ENCODE assay signal across 9 cellular contexts in the genomic region with DNA sequence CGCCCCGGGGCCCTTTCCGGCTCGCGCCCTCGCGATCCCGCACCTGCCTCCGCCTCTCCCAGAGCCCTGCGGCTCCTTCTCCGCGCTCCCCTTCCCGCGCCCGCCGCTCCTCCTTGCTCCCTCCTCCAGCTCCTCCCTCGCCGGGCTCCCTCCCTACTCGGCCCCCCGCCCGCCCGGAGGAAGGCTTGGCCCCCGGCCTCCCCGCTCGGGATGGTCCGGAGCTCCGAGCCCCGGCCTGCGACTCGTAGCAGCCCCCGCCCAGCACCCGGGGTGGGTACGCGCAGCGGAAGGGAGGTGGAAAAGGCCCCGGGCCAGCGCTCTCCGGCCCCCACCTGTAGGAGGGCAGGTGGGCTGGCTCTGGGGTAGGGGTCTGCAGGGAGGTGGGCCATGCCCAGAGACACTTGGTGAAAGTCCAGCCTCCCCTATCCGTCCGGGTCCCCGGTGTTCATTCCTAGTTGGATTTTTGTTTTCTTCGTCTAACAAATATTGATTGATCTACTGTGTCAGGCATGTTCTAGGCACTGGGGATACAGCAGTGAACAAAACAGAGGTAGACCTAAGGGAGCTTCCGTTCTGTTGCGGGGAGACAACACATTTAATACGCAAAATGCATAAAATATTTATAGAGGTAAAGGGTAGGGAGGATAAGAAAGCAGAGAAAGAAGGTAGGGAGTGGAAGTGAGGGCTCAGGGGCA. TPM values are rescaled to one million over a fixed set of nuclear protein-coding genes. Genes with fewer than 3 reads are reported as not detected.
DNase-seq lines count a peak whose midpoint lies in the region; ATAC-seq and TF ChIP-seq lines count a peak whose summit lies in the region.
"Had no signal": no experiment of that assay in that cellular context is flagged by ENCODE, and none has a peak within 500 bp of the region (broad histone marks: within the 10 kb centered on the region; RNA-seq: fewer than 3 reads in every experiment).

A gene with protein sequence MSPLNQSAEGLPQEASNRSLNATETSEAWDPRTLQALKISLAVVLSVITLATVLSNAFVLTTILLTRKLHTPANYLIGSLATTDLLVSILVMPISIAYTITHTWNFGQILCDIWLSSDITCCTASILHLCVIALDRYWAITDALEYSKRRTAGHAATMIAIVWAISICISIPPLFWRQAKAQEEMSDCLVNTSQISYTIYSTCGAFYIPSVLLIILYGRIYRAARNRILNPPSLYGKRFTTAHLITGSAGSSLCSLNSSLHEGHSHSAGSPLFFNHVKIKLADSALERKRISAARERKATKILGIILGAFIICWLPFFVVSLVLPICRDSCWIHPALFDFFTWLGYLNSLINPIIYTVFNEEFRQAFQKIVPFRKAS (minus strand): TSS at position 82 of the 695 bp plus-strand sequence. CDS start 23,283 bp downstream, outside the sequence.

- H3K27me3 ChIP-seq in gastrocnemius medialis = peaks cover 21 to 41% (median 39%) of the 10 kb centered on the region in 3 donors

- H3K27ac ChIP-seq in VCaP = peak within 1 kb of the TSS; percentile 16; the same call in 1 of the 2 replicates
- no peak within 1 kb of the TSS for H3K27ac ChIP-seq in gastrocnemius medialis
- H3K27ac ChIP-seq: 22Rv1 had no signal

- H3K4me3 ChIP-seq in gastrocnemius medialis = peak within 1 kb of the TSS; percentile 23 to 48 (median 34)

- DNase-seq in DMS 273 (lab: John Stamatoyannopoulos, UW; ENCODE audit: unreplicated experiment) = peak; percentile 53
- no peak for DNase-seq in DMS 273 treated with DMSO at 0.1 percent for 48 hours (lab: John Stamatoyannopoulos, UW)
- no peak for DNase-seq in left cardiac atrium
- DNase-seq in gastrocnemius medialis = no peak
- DNase-seq in KBM-7 = no peak
- no peak for DNase-seq in ureter (ENCODE audit: low spot score)

- peak; percentile 41 to 55 for ATAC-seq in left cardiac atrium
- ATAC-seq in gastrocnemius medialis = no peak
- ATAC-seq in GM19455 (IDR thresholded peaks at IDR 0.05; ENCODE audit: unreplicated experiment) = no peak

- H3K9me3 ChIP-seq in gastrocnemius medialis = no peaks in the 10 kb centered on the region

- in situ Hi-C loops in gastrocnemius medialis (cut with MboI; ENCODE audit: low sequenced_read_pairs in 4 of 4) = no loop called here
- in situ Hi-C loops in KBM-7 (cut with MboI; ENCODE audit: low pct_unique_long_range_greater_than_20kb, low sequenced_read_pairs) = no loop called here

- intact Hi-C loops in left cardiac atrium (cut with DNase I) (loop anchor here in 1 of 2 donors (10.0 kb wide), 1 partner anchor 57 kb away; no protein-coding TSS in a partner anchor), gastrocnemius medialis (cut with DNase I; ENCODE audit: low total_unique reads) (no loop called here)

- no peaks in the 10 kb centered on the region for H3K36me3 ChIP-seq in gastrocnemius medialis

- TF ChIP-seq CTCF in VCaP (conservative IDR thresholded peaks at IDR 0.05) = no peak
- TF ChIP-seq CTCF in gastrocnemius medialis (IDR thresholded peaks at IDR 0.05 in 4 of 5, conservative IDR thresholded peaks at IDR 0.05 in 1 of 5) = no peak

- H3K4me1 ChIP-seq in gastrocnemius medialis = peaks cover 0 to 6% of the 10 kb centered on the region in 2 donors

- TF ChIP-seq POLR2A in gastrocnemius medialis (IDR thresholded peaks at IDR 0.05) = no peak

RNA-seq across cellular contexts. Expression of the gene that starts here (rescaled TPM):
- not detected for total RNA-seq in left cardiac atrium
- not detected for total RNA-seq in gastrocnemius medialis
- total RNA-seq in ureter = 0.91 TPM

Comparison
In these comparisons a context has a peak if more than half of its experiments do, and no peak if none do; other contexts are left out.
1. Peak in ATAC-seq in left cardiac atrium; RNA of the gene not detected or under 1 TPM.